ENCODE assay signal across 15 cellular contexts in genomic region chr14:54610051-54610977, GRCh38. TPM values are rescaled to one million over a fixed set of nuclear protein-coding genes. Genes with fewer than 3 reads are reported as not detected.
DNase-seq lines count a peak whose midpoint lies in the region; ATAC-seq, FAIRE-seq and TF ChIP-seq lines count a peak whose summit lies in the region.
"Had no signal": no experiment of that assay in that cellular context is flagged by ENCODE, and none has a peak within 500 bp of the region (broad histone marks: within the 10 kb centered on the region; RNA-seq: fewer than 3 reads in every experiment).

No MANE protein-coding gene starts in this region.

- H2BK120ac ChIP-seq in mesendoderm (ENCODE audit: low read depth, low read length): no peak overlapping the region

- no peak overlapping the region for H4K5ac ChIP-seq in mesendoderm (ENCODE audit: low read length)

- H3K4me1 ChIP-seq in astrocyte (ENCODE audit: insufficient read depth, low read length) (peaks cover 35% of the 10 kb centered on the region), mesendoderm (ENCODE audit: control insufficient read depth, low read depth, low read length) (no peaks in the 10 kb centered on the region)

- H3K36me3 ChIP-seq in astrocyte (ENCODE audit: insufficient read depth, low read length) (no peaks in the 10 kb centered on the region), mesendoderm (ENCODE audit: control insufficient read depth, insufficient read depth, low read length) (no peaks in the 10 kb centered on the region)
- H3K36me3 ChIP-seq: esophagus squamous epithelium had no signal

- H3K4me3 ChIP-seq in astrocyte (ENCODE audit: insufficient read depth, low read depth, low read length) (no peak overlapping the region), mesendoderm (ENCODE audit: low read length) (no peak overlapping the region)
- H3K4me3 ChIP-seq: esophagus squamous epithelium, mucosa of descending colon had no signal

- no peak overlapping the region for H2AFZ ChIP-seq in astrocyte (ENCODE audit: low read depth, low read length)

- FAIRE-seq in astrocyte (lab: Jason Lieb, UNC): peak; percentile 76

- peaks cover 16% of the 10 kb centered on the region for H4K20me1 ChIP-seq in astrocyte (ENCODE audit: insufficient read depth, low read length)

- H3K9me3 ChIP-seq in astrocyte (ENCODE audit: insufficient read depth, low read depth, low read length): no peaks in the 10 kb centered on the region
- H3K9me3 ChIP-seq: esophagus squamous epithelium, mucosa of descending colon had no signal

- DNase-seq in HCEC 1CT (peak; percentile 72), astrocyte (ENCODE audit: low read depth) (peak; percentile 68), hepatic stellate cell (ENCODE audit: low spot score) (peak; percentile 54), mesendoderm (no peak)
- DNase-seq in activated CD4-positive, alpha-beta T cell treated with anti-CD3 and anti-CD28 coated beads for 48 hours: no peak
- DNase-seq: esophagus squamous epithelium; GOT3; mucosa of descending colon; NCI-H2081 treated with DMSO at 0.1 percent for 48 hours; NCI-H82; stimulated activated naive CD4-positive, alpha-beta T cell had no signal

- peaks cover 55% of the 10 kb centered on the region for H3K79me2 ChIP-seq in astrocyte (ENCODE audit: insufficient read depth, low read length)
- H3K79me2 ChIP-seq in mesendoderm (ENCODE audit: control insufficient read depth, insufficient read depth, low read length): peaks cover 2% of the 10 kb centered on the region

- no peak for TF ChIP-seq CTCF in astrocyte (IDR thresholded peaks at IDR 0.05; ENCODE audit: insufficient read depth, low read depth, low read length)

- peaks cover 9% of the 10 kb centered on the region for H3K36me3 Mint-ChIP-seq in astrocyte (ENCODE audit: low read depth, unreplicated experiment)
- H3K36me3 Mint-ChIP-seq: activated naive CD4-positive, alpha-beta T cell treated with anti-CD3 and anti-CD28 coated beads, Interleukin-2, amount 50 U/mL, for 24 hours had no signal

- ATAC-seq in GM18498 (IDR thresholded peaks at IDR 0.05; ENCODE audit: unreplicated experiment): no peak
- ATAC-seq: mucosa of descending colon, Right ventricle myocardium inferior had no signal

- no peak overlapping the region for H3K18ac ChIP-seq in mesendoderm (ENCODE audit: low read length)

- peak overlapping the region; percentile 78 for H3K27ac Mint-ChIP-seq in astrocyte (ENCODE audit: unreplicated experiment)
- H3K27ac Mint-ChIP-seq: activated naive CD4-positive, alpha-beta T cell treated with anti-CD3 and anti-CD28 coated beads, Interleukin-2, amount 50 U/mL, for 24 hours had no signal

- no peak overlapping the region for H4K8ac ChIP-seq in mesendoderm (ENCODE audit: low read depth, low read length)

- H3K27ac ChIP-seq in astrocyte (ENCODE audit: low read depth, low read length): peak overlapping the region; percentile 63
- peak overlapping the region; percentile 17 for H3K27ac ChIP-seq in temporal lobe (ENCODE audit: low read depth, low read length)
- no peak overlapping the region for H3K27ac ChIP-seq in mesendoderm (ENCODE audit: low read depth, low read length)
- H3K27ac ChIP-seq: esophagus squamous epithelium had no signal

- peaks cover 2% of the 10 kb centered on the region for H3K9me3 Mint-ChIP-seq in astrocyte (ENCODE audit: unreplicated experiment)
- H3K9me3 Mint-ChIP-seq: activated naive CD4-positive, alpha-beta T cell treated with anti-CD3 and anti-CD28 coated beads, Interleukin-2, amount 50 U/mL, for 24 hours had no signal

- H3K4me3 Mint-ChIP-seq in astrocyte (ENCODE audit: unreplicated experiment): peak overlapping the region; percentile 24
- H3K4me3 Mint-ChIP-seq: activated naive CD4-positive, alpha-beta T cell treated with anti-CD3 and anti-CD28 coated beads, Interleukin-2, amount 50 U/mL, for 24 hours had no signal

- H3K79me1 ChIP-seq in mesendoderm (ENCODE audit: low read length): peaks cover 4% of the 10 kb centered on the region

- H3K23ac ChIP-seq in mesendoderm (ENCODE audit: low read length): no peak overlapping the region

- no peaks in the 10 kb centered on the region for H3K27me3 Mint-ChIP-seq in astrocyte (ENCODE audit: low read depth, unreplicated experiment)
- H3K27me3 Mint-ChIP-seq: activated naive CD4-positive, alpha-beta T cell treated with anti-CD3 and anti-CD28 coated beads, Interleukin-2, amount 50 U/mL, for 24 hours had no signal

- H3K9ac ChIP-seq in astrocyte (ENCODE audit: low read length) (peak overlapping the region; percentile 53), mesendoderm (ENCODE audit: low read length) (no peak overlapping the region)

- no peak overlapping the region for H2BK5ac ChIP-seq in mesendoderm (ENCODE audit: low read length)

- WGBS in mesendoderm (ENCODE audit: extremely low coverage, insufficient coverage, low lambda C conversion rate): no CpG with 5 or more reads among the region's 12 CpGs

- peak overlapping the region; percentile 74 for H3K4me2 ChIP-seq in astrocyte (ENCODE audit: low read length)
- H3K4me2 ChIP-seq in mesendoderm (ENCODE audit: low read length): no peak overlapping the region

- H3K27me3 ChIP-seq in astrocyte (ENCODE audit: insufficient read depth, low read length) (no peaks in the 10 kb centered on the region), mesendoderm (ENCODE audit: insufficient read depth, low read length, poor library complexity) (no peaks in the 10 kb centered on the region)
- H3K27me3 ChIP-seq: esophagus squamous epithelium had no signal

- no peak overlapping the region for H3K56ac ChIP-seq in mesendoderm (ENCODE audit: low read length)

- peaks cover 35% of the 10 kb centered on the region for H3K4me1 Mint-ChIP-seq in astrocyte (ENCODE audit: low read depth, unreplicated experiment)
- H3K4me1 Mint-ChIP-seq: activated naive CD4-positive, alpha-beta T cell treated with anti-CD3 and anti-CD28 coated beads, Interleukin-2, amount 50 U/mL, for 24 hours had no signal

- no peak overlapping the region for H2BK15ac ChIP-seq in mesendoderm (replicated peaks; ENCODE audit: low read depth)

- no peak overlapping the region for H3K4ac ChIP-seq in mesendoderm (ENCODE audit: low read depth, low read length)

- no peak overlapping the region for H2AK5ac ChIP-seq in mesendoderm (ENCODE audit: low read length)

RNA-seq across cellular contexts. Expression of gene SAMD4A, which starts 43.4 kb away (rescaled TPM):
- total RNA-seq in astrocyte: 68.2 and 69.0 TPM in 2 replicates
- 9.1 TPM for total RNA-seq in temporal lobe
- 20.2 TPM for polyA plus RNA-seq in mesendoderm (2013, experiment 1 of 2)
- polyA plus RNA-seq in mesendoderm (2013, experiment 2 of 2): 20.1 TPM

Comparison
In these comparisons a context has a peak if more than half of its experiments do, and no peak if none do; other contexts are left out.
1. DNase-seq: peak in HCEC 1CT (single experiment), astrocyte (single experiment) and hepatic stellate cell (single experiment); none in activated CD4-positive, alpha-beta T cell treated with anti-CD3 and anti-CD28 coated beads for 48 hours (single experiment) and mesendoderm (single experiment).